ENCODE assay signal across 19 cellular contexts in genomic region chr14:50093496-50093895, GRCh38. TPM values are rescaled to one million over a fixed set of nuclear protein-coding genes. Genes with fewer than 3 reads are reported as not detected.
A peak's percentile ranks its signal among the peaks of the same experiment; 100 is the strongest.
DNase-seq lines count a peak whose midpoint lies in the region; ATAC-seq and TF ChIP-seq lines count a peak whose summit lies in the region.
"Had no signal": no experiment of that assay in that cellular context is flagged by ENCODE, and none has a peak within 500 bp of the region (broad histone marks: within the 10 kb centered on the region; RNA-seq: fewer than 3 reads in every experiment).

No MANE protein-coding gene starts in this region.

- H3K4me1 Mint-ChIP-seq in CD4-positive, alpha-beta T cell (ENCODE audit: low read depth), result peaks cover 69% of the 10 kb centered on the region
- H3K4me1 Mint-ChIP-seq: neural crest cell had no signal

- no peaks in the 10 kb centered on the region for H3K36me3 ChIP-seq in WERI-Rb-1
- no peaks in the 10 kb centered on the region for H3K36me3 ChIP-seq in mucosa of descending colon (ENCODE audit: low read depth)

- no peak for ATAC-seq in CD4-positive, alpha-beta T cell (ENCODE audit: poor library complexity)
- no peak for ATAC-seq in GM21529 (IDR thresholded peaks at IDR 0.05; ENCODE audit: unreplicated experiment)
- no peak for ATAC-seq in mucosa of descending colon
- ATAC-seq: HCT116, psoas muscle had no signal

- H3K4me3 ChIP-seq in WERI-Rb-1 (ENCODE audit: low read depth, low read length) (no peak overlapping the region), mucosa of descending colon (no peak overlapping the region)
- H3K4me3 ChIP-seq: psoas muscle had no signal

- POLR2A ChIA-PET in CD4-positive, alpha-beta T cell (lab: Charles Lee), result interaction anchor here (0.7 to 1.5 kb wide), 8 partner anchors 11 to 326 kb away, joined by 3 to 6 read pairs (median 4); partner anchors contain the start of genes ARF6, KLHDC2 and NEMF

- H3K4me1 ChIP-seq in mucosa of descending colon (ENCODE audit: low read depth), result no peaks in the 10 kb centered on the region
- H3K4me1 ChIP-seq: Caco-2, psoas muscle had no signal

- no peaks in the 10 kb centered on the region for H3K9me3 Mint-ChIP-seq in CD4-positive, alpha-beta T cell

- no peaks in the 10 kb centered on the region for H3K27me3 ChIP-seq in CD4-positive, alpha-beta T cell (ENCODE audit: control insufficient read depth, insufficient read depth, low read length)
- H3K27me3 ChIP-seq in WERI-Rb-1 (ENCODE audit: insufficient read depth, low read depth, severe bottlenecking), result no peaks in the 10 kb centered on the region

- H3K27ac ChIP-seq in CD4-positive, alpha-beta T cell (ENCODE audit: low read depth, low read length), result no peak overlapping the region
- no peak overlapping the region for H3K27ac ChIP-seq in WERI-Rb-1
- H3K27ac ChIP-seq: psoas muscle had no signal

- H3K36me3 Mint-ChIP-seq in CD4-positive, alpha-beta T cell (ENCODE audit: low read depth), result no peaks in the 10 kb centered on the region

- intact Hi-C loops in CD4-positive, alpha-beta T cell (cut with DNase I, micrococcal nuclease), result no loop called here
- intact Hi-C loops in mucosa of descending colon (cut with DNase I, micrococcal nuclease), result no loop called here

- no peak for DNase-seq in CD4-positive, alpha-beta T cell
- DNase-seq in Caki2 (ENCODE audit: low read depth) (peak; percentile 23), WERI-Rb-1 (peak; percentile 50), left kidney (ENCODE audit: low read depth, low spot score) (peak; percentile 38), midbrain (lab: John Stamatoyannopoulos, UW) (no peak), DMS53 (lab: John Stamatoyannopoulos, UW) (no peak), mucosa of descending colon (no peak)
- DNase-seq: activated CD4-positive, alpha-beta T cell treated with anti-CD3 and anti-CD28 coated beads for 4 hours; activated CD8-positive, alpha-beta memory T cell treated with anti-CD3 and anti-CD28 coated beads, Interleukin-2, amount 50 U/mL, for 48 hours; activated gamma-delta T cell treated with Interleukin-2 at 50 U/mL for 16 hours; Caco-2; Kasumi-1; NCI-H187 treated with DMSO at 0.1 percent for 48 hours; NCI-H446; psoas muscle; SW 1271 had no signal

- H3K27me3 Mint-ChIP-seq in CD4-positive, alpha-beta T cell, result no peaks in the 10 kb centered on the region

- H3K27ac Mint-ChIP-seq in CD4-positive, alpha-beta T cell, result peak overlapping the region; percentile 16

- CTCF ChIA-PET in CD4-positive, alpha-beta T cell (lab: Charles Lee), result interaction anchor here (1.0 kb wide), 1 partner anchor 228 kb away, joined by 3 read pairs; no protein-coding TSS in a partner anchor

- no peak for TF ChIP-seq CTCF in CD4-positive, alpha-beta T cell (IDR thresholded peaks at IDR 0.05)
- TF ChIP-seq CTCF in WERI-Rb-1 (IDR thresholded peaks at IDR 0.05; ENCODE audit: low read depth, low read length) (no peak), mucosa of descending colon (IDR thresholded peaks at IDR 0.05) (no peak)

- in situ Hi-C loops in Caki2 (cut with HindIII; ENCODE audit: low pct_unique_long_range_greater_than_20kb, low sequenced_read_pairs), result no loop called here

- H3K9me3 ChIP-seq in CD4-positive, alpha-beta T cell (ENCODE audit: control insufficient read depth, low read length), result no peaks in the 10 kb centered on the region
- no peaks in the 10 kb centered on the region for H3K9me3 ChIP-seq in WERI-Rb-1 (ENCODE audit: severe bottlenecking)
- H3K9me3 ChIP-seq in mucosa of descending colon, result no peaks in the 10 kb centered on the region
- H3K9me3 ChIP-seq: Caco-2, psoas muscle had no signal

- H3K4me3 Mint-ChIP-seq in CD4-positive, alpha-beta T cell, result no peak overlapping the region
- H3K4me3 Mint-ChIP-seq: neural crest cell had no signal

RNA-seq across cellular contexts. Expression of gene VCPKMT, which starts 22.9 kb away (rescaled TPM):
- total RNA-seq in CD4-positive, alpha-beta T cell, result 10 to 100 TPM; 30.4 to 32.4 TPM
- total RNA-seq in Caki2 (2014; rRNA removed; shearing (Covaris generic); ENCODE audit: low replicate concordance), result 5.0 and 5.9 TPM in 2 replicates
- total RNA-seq in mucosa of descending colon, result 1 to 10 TPM; 5.9 to 8.9 (median 6.9) TPM

Comparison
In these comparisons a context has a peak if more than half of its experiments do, and no peak if none do; other contexts are left out.
1. DNase-seq: peak in Caki2 (single experiment), WERI-Rb-1 (single experiment) and left kidney (single experiment); none in CD4-positive, alpha-beta T cell (0 of 10), midbrain (single experiment), DMS53 (single experiment) and mucosa of descending colon (0 of 3).